8 cellular contexts compared by ENCODE assay signal in genomic region chr6:119856136-119856535, GRCh38.
DNase-seq lines count a peak whose midpoint lies in the region; ATAC-seq, FAIRE-seq and TF ChIP-seq lines count a peak whose summit lies in the region.

No MANE protein-coding gene starts in this region.

- no peak overlapping the region for H3K27ac Mint-ChIP-seq in glutamatergic neuron (ENCODE audit: unreplicated experiment)

- peak; percentile 4 to 8 for DNase-seq in activated CD4-positive, alpha-beta T cell treated with anti-CD3 and anti-CD28 coated beads, Interleukin-2, amount 50 U/mL, for 48 hours
- peak; percentile 39 for DNase-seq in small intestine
- no peak for DNase-seq in spleen
- DNase-seq in COR-L47 (lab: John Stamatoyannopoulos, UW): no peak
- DNase-seq in Karpas-422: no peak
- DNase-seq in glutamatergic neuron: no peak

- H3K9ac ChIP-seq in Karpas-422 (ENCODE audit: low read length): no peak overlapping the region

- TF ChIP-seq CTCF in spleen (IDR thresholded peaks at IDR 0.05 in 8 of 11, conservative IDR thresholded peaks at IDR 0.05 in 3 of 11) (no peak), glutamatergic neuron (IDR thresholded peaks at IDR 0.05; ENCODE audit: partially characterized antibody, unreplicated experiment) (no peak)

- no peaks in the 10 kb centered on the region for H3K27me3 Mint-ChIP-seq in glutamatergic neuron (ENCODE audit: unreplicated experiment)

- no peak overlapping the region for H3K4me3 ChIP-seq in small intestine (ENCODE audit: low read depth in 1 of 2, low read length in 2 of 2)
- peak overlapping the region in 2 of 8 donors; percentile 8 to 39 for H3K4me3 ChIP-seq in spleen
- H3K4me3 ChIP-seq in Karpas-422 (ENCODE audit: low read length): no peak overlapping the region

- intact Hi-C loops in spleen (cut with DNase I; ENCODE audit: low total_unique reads): no loop called here

- no peak overlapping the region for H2AFZ ChIP-seq in Karpas-422 (ENCODE audit: low read length)

- H3K4me1 ChIP-seq in small intestine (ENCODE audit: control insufficient read depth in 2 of 2, insufficient read depth in 1 of 2, low read depth in 1 of 2, low read length in 1 of 2) (no peaks in the 10 kb centered on the region), spleen (no peaks in the 10 kb centered on the region), Karpas-422 (ENCODE audit: low read length) (no peaks in the 10 kb centered on the region)

- no peaks in the 10 kb centered on the region for H3K36me3 ChIP-seq in small intestine (ENCODE audit: control insufficient read depth in 2 of 2, insufficient read depth in 2 of 2, low read length in 2 of 2)
- no peaks in the 10 kb centered on the region for H3K36me3 ChIP-seq in spleen
- no peaks in the 10 kb centered on the region for H3K36me3 ChIP-seq in Karpas-422 (ENCODE audit: insufficient read depth, low read length)

- FAIRE-seq in small intestine (lab: Jason Lieb, UNC): no peak

- H3K4me1 Mint-ChIP-seq in glutamatergic neuron (ENCODE audit: low read depth, unreplicated experiment): no peaks in the 10 kb centered on the region

- H3K9me2 ChIP-seq in Karpas-422 (replicated peaks; ENCODE audit: insufficient read depth, low read length): no peaks in the 10 kb centered on the region

- H3K79me2 ChIP-seq in Karpas-422 (ENCODE audit: low read length): no peaks in the 10 kb centered on the region

- H3K4me3 Mint-ChIP-seq in glutamatergic neuron (ENCODE audit: unreplicated experiment): no peak overlapping the region

- H3K4me2 ChIP-seq in Karpas-422 (ENCODE audit: low read depth, low read length, poor library complexity, severe bottlenecking): no peak overlapping the region

- no peaks in the 10 kb centered on the region for H3K27me3 ChIP-seq in small intestine (ENCODE audit: control insufficient read depth in 2 of 2, insufficient read depth in 2 of 2, low read length in 2 of 2)
- no peaks in the 10 kb centered on the region for H3K27me3 ChIP-seq in spleen (replicated peaks in 1 of 7)
- no peaks in the 10 kb centered on the region for H3K27me3 ChIP-seq in Karpas-422 (ENCODE audit: low read length)

- 39 to 54% (median 43%) methylated on average over 3 of the region's 3 CpGs for WGBS in small intestine, 3 donors
- 48 to 75% (median 64%) methylated on average over 3 of the region's 3 CpGs for WGBS in spleen, 5 donors

- no peaks in the 10 kb centered on the region for H3K36me3 Mint-ChIP-seq in glutamatergic neuron (ENCODE audit: unreplicated experiment)

- H3K9me3 Mint-ChIP-seq in glutamatergic neuron (ENCODE audit: unreplicated experiment): no peaks in the 10 kb centered on the region

- ATAC-seq in GM19035 (IDR thresholded peaks at IDR 0.05; ENCODE audit: unreplicated experiment): peak; percentile 81
- ATAC-seq in HG02973 (IDR thresholded peaks at IDR 0.05; ENCODE audit: unreplicated experiment): peak; percentile 72

- no peaks in the 10 kb centered on the region for H4K20me1 ChIP-seq in Karpas-422 (ENCODE audit: insufficient read depth, low read depth, low read length)

- no peak overlapping the region for H3K27ac ChIP-seq in small intestine (ENCODE audit: low read depth in 1 of 2, low read length in 1 of 2)
- no peak overlapping the region for H3K27ac ChIP-seq in spleen
- H3K27ac ChIP-seq in Karpas-422 (ENCODE audit: low read length): no peak overlapping the region

- H3K9me3 ChIP-seq in small intestine (ENCODE audit: control insufficient read depth, low read depth) (no peaks in the 10 kb centered on the region), spleen (no peaks in the 10 kb centered on the region), Karpas-422 (ENCODE audit: low read length) (no peaks in the 10 kb centered on the region)

- no peak for TF ChIP-seq POLR2A in spleen (IDR thresholded peaks at IDR 0.05)

Comparison
In these comparisons a context has a peak if more than half of its experiments do, and no peak if none do; other contexts are left out.
1. DNase-seq: peak in activated CD4-positive, alpha-beta T cell treated with anti-CD3 and anti-CD28 coated beads, Interleukin-2, amount 50 U/mL, for 48 hours (2 of 2) and small intestine (single experiment); none in spleen (single experiment), COR-L47 (single experiment), Karpas-422 (single experiment) and glutamatergic neuron (single experiment).